ENCODE assay signal across 31 cellular contexts in the genomic region with DNA sequence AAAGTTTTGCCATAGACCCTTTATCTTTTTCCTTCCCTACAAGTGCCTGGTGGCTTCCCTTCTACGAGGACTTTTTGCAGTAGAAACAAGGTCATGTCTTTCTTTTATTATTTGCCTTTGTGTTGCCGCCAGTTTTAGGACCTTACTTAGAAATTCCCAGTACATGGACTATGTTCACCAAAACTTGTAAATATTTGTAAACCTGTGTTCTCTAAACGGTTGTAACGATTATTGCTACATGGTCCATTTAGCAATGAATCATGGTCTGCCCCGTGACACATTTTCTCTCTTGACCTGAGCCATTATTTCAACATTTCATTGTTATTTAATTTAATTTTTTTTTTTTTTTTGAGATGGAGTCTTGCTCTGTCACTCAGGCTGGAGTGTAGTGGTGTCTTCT.
"Had no signal": no experiment of that assay in that cellular context is flagged by ENCODE, and none has a peak within 500 bp of the region (broad histone marks: within the 10 kb centered on the region; RNA-seq: fewer than 3 reads in every experiment).

No MANE protein-coding gene starts in this region.

- H3K36me3 Mint-ChIP-seq: activated naive CD4-positive, alpha-beta T cell treated with anti-CD3 and anti-CD28 coated beads, Interleukin-2, amount 10 ng/mL, durations not matched to agents 7 days and 5 days; activated naive CD8-positive, alpha-beta T cell treated with anti-CD3 and anti-CD28 coated beads, Interleukin-2, amount 10 ng/mL, durations not matched to agents 7 days and 5 days; brain had no signal

- ATAC-seq: activated naive CD4-positive, alpha-beta T cell treated with anti-CD3 and anti-CD28 coated beads, Interleukin-2, amount 50 U/mL, for 72 hours; activated T-cell treated with anti-CD3 and anti-CD28 coated beads, Interleukin-2, amount 50 U/mL, for 72 hours; gastroesophageal sphincter; T-helper 17 cell had no signal

- H3K27me3 Mint-ChIP-seq: activated CD4-positive, alpha-beta memory T cell treated with anti-CD3 and anti-CD28 coated beads, Interleukin-2, amount 10 ng/mL, durations not matched to agents 7 days and 5 days; activated naive CD4-positive, alpha-beta T cell treated with anti-CD3 and anti-CD28 coated beads, Interleukin-2, amount 10 ng/mL, durations not matched to agents 7 days and 5 days; activated naive CD8-positive, alpha-beta T cell treated with anti-CD3 and anti-CD28 coated beads, Interleukin-2, amount 10 ng/mL, durations not matched to agents 7 days and 5 days had no signal

- H3K4me1 Mint-ChIP-seq: activated CD4-positive, alpha-beta memory T cell treated with anti-CD3 and anti-CD28 coated beads, Interleukin-2, amount 10 ng/mL, durations not matched to agents 7 days and 5 days; activated CD4-positive, alpha-beta T cell treated with anti-CD3 and anti-CD28 coated beads, Interleukin-2, amount 10 ng/mL, durations not matched to agents 7 days and 5 days; activated naive CD4-positive, alpha-beta T cell treated with anti-CD3 and anti-CD28 coated beads, Interleukin-2, amount 10 ng/mL, durations not matched to agents 7 days and 5 days; activated naive CD8-positive, alpha-beta T cell treated with anti-CD3 and anti-CD28 coated beads, Interleukin-2, amount 10 ng/mL, durations not matched to agents 7 days and 5 days; brain had no signal

- H3K4me1 ChIP-seq: ascending aorta, breast epithelium, colonic mucosa, esophagus squamous epithelium, gastroesophageal sphincter had no signal

- H3K4me3 Mint-ChIP-seq: activated CD4-positive, alpha-beta memory T cell treated with anti-CD3 and anti-CD28 coated beads, Interleukin-2, amount 10 ng/mL, durations not matched to agents 7 days and 5 days; activated CD4-positive, alpha-beta T cell treated with anti-CD3 and anti-CD28 coated beads, Interleukin-2, amount 10 ng/mL, durations not matched to agents 7 days and 5 days; activated naive CD4-positive, alpha-beta T cell treated with anti-CD3 and anti-CD28 coated beads, Interleukin-2, amount 10 ng/mL, durations not matched to agents 7 days and 5 days; activated naive CD8-positive, alpha-beta T cell treated with anti-CD3 and anti-CD28 coated beads, Interleukin-2, amount 10 ng/mL, durations not matched to agents 7 days and 5 days; activated T-cell treated with anti-CD3 and anti-CD28 coated beads, Interleukin-2, amount 50 U/mL, for 24 hours; activated T-cell treated with anti-CD3 and anti-CD28 coated beads, Interleukin-2, amount 50 U/mL, for 72 hours; brain; T-helper 17 cell; T-helper 2 cell treated with Interferon-gamma antibody and Interleukin-4, amounts not matched to agents 5 μg/mL and 100 μg/mL, for 36 hours had no signal

- H3K4me3 ChIP-seq: ascending aorta, breast epithelium, cardiac muscle cell, colonic mucosa, esophagus squamous epithelium, gastroesophageal sphincter had no signal

- H3K27me3 ChIP-seq: ascending aorta, breast epithelium, cardiac muscle cell, colonic mucosa, esophagus squamous epithelium, gastroesophageal sphincter had no signal

- H3K27ac Mint-ChIP-seq: activated CD4-positive, alpha-beta memory T cell treated with anti-CD3 and anti-CD28 coated beads, Interleukin-2, amount 10 ng/mL, durations not matched to agents 7 days and 5 days; activated CD4-positive, alpha-beta T cell treated with anti-CD3 and anti-CD28 coated beads, Interleukin-2, amount 10 ng/mL, durations not matched to agents 7 days and 5 days; activated naive CD4-positive, alpha-beta T cell treated with anti-CD3 and anti-CD28 coated beads, Interleukin-2, amount 10 ng/mL, durations not matched to agents 7 days and 5 days; activated naive CD4-positive, alpha-beta T cell treated with anti-CD3 and anti-CD28 coated beads, Interleukin-2, amount 50 U/mL, for 72 hours; activated naive CD8-positive, alpha-beta T cell treated with anti-CD3 and anti-CD28 coated beads, Interleukin-2, amount 10 ng/mL, durations not matched to agents 7 days and 5 days; activated T-cell treated with anti-CD3 and anti-CD28 coated beads, Interleukin-2, amount 50 U/mL, for 24 hours; activated T-cell treated with anti-CD3 and anti-CD28 coated beads, Interleukin-2, amount 50 U/mL, for 72 hours; brain; T-helper 17 cell; T-helper 2 cell treated with Interferon-gamma antibody and Interleukin-4, amounts not matched to agents 5 μg/mL and 100 μg/mL, for 36 hours had no signal

- H3K9me3 ChIP-seq: ascending aorta, colonic mucosa had no signal

- H3K36me3 ChIP-seq: ascending aorta, breast epithelium, cardiac muscle cell, colonic mucosa, esophagus squamous epithelium, gastroesophageal sphincter had no signal

- DNase-seq: activated CD4-positive, alpha-beta memory T cell treated with anti-CD3 and anti-CD28 coated beads, Interleukin-2, amount 10 ng/mL, durations not matched to agents 7 days and 5 days; activated CD4-positive, alpha-beta T cell treated with anti-CD3 and anti-CD28 coated beads for 4 hours; activated CD4-positive, alpha-beta T cell treated with anti-CD3 and anti-CD28 coated beads, Interleukin-2, amount 10 ng/mL, durations not matched to agents 7 days and 5 days; activated CD4-positive, alpha-beta T cell treated with anti-CD3 and anti-CD28 coated beads, Interleukin-2, amount 50 U/mL, for 4 hours; activated CD4-positive, CD25-positive, alpha-beta regulatory T cell; activated CD4-positive, CD25-positive, alpha-beta regulatory T cell treated with anti-CD3 and anti-CD28 coated beads, Interleukin-2, amount 50 U/mL, for 72 hours; activated CD8-positive, alpha-beta memory T cell treated with anti-CD3 and anti-CD28 coated beads, Interleukin-2, amount 50 U/mL, for 48 hours; activated gamma-delta T cell; activated naive CD4-positive, alpha-beta T cell; activated naive CD4-positive, alpha-beta T cell treated with anti-CD3 and anti-CD28 coated beads, Interleukin-2, amount 10 ng/mL, durations not matched to agents 7 days and 5 days; activated naive CD8-positive, alpha-beta T cell treated with anti-CD3 and anti-CD28 coated beads, Interleukin-2, amount 10 ng/mL, durations not matched to agents 7 days and 5 days; activated T-cell treated with anti-CD3 and anti-CD28 coated beads for 4 hours; activated T-cell treated with anti-CD3 and anti-CD28 coated beads, Interleukin-2, amount 50 U/mL, for 24 hours; activated T-cell treated with anti-CD3 and anti-CD28 coated beads, Interleukin-2, amount 50 U/mL, for 72 hours; central memory CD4-positive, alpha-beta T cell; cerebellar nuclear complex; colonic mucosa; effector CD8-positive, alpha-beta T cell; esophagus squamous epithelium; foreskin melanocyte; T-helper 1 cell; T-helper 17 cell; T1000 had no signal

- H3K27ac ChIP-seq: ascending aorta, breast epithelium, cardiac muscle cell, colonic mucosa, epithelial cell of prostate, esophagus squamous epithelium, gastroesophageal sphincter had no signal
